ENCODE assay signal across 16 cellular contexts in the genomic region with DNA sequence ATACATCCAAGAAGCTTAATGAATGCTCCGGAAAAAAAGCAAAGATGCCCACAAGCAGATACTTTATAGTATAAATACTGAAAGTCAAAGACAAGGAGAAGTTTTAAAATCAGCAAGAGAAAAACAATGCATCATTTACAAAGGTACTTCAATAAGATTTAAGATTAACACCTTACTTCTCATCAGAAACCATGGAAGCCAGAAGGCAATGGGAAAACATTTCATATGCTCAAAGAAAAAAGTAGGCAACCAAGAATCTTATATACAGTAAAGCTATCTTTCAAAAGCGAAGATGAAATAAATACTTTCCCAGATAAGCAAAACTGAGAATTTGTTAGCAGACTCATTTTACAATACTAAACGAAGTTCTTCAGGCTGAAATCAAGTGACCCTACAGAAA.
"Had no signal": no experiment of that assay in that cellular context is flagged by ENCODE, and none has a peak within 500 bp of the region (broad histone marks: within the 10 kb centered on the region; RNA-seq: fewer than 3 reads in every experiment).

No MANE protein-coding gene starts in this region.

- ATAC-seq: body of pancreas; effector memory CD8-positive, alpha-beta T cell; lower lobe of right lung had no signal

- DNase-seq: activated B cell treated with CpG ODN at 0.5 μM for 24 hours; activated naive CD4-positive, alpha-beta T cell; body of pancreas; effector memory CD8-positive, alpha-beta T cell; hypothalamus; lower lobe of right lung; naive B cell; small intestine; stomach; T1000 had no signal

- H3K79me2 ChIP-seq: parathyroid adenoma had no signal

- H3K9me3 Mint-ChIP-seq: effector memory CD8-positive, alpha-beta T cell had no signal

- H3K27ac ChIP-seq: body of pancreas, lower lobe of right lung, parathyroid adenoma, right atrium auricular region, stomach, thoracic aorta had no signal

- H3K36me3 ChIP-seq: lower lobe of right lung, right atrium auricular region, thoracic aorta had no signal

- H3K4me3 Mint-ChIP-seq: activated B cell treated with CpG ODN at 0.5 μM for 24 hours; activated CD4-positive, alpha-beta T cell treated with anti-CD3 and anti-CD28 coated beads, Interleukin-2, amount 10 ng/mL, durations not matched to agents 24 days and 14 days; activated T-helper 1 cell treated with anti-CD3 and anti-CD28 coated beads, Interleukin-12 subunit alpha, Interleukin-12 subunit beta, Interleukin-2, Interleukin-4 antibody, amounts not matched to agents 30 ng/mL and 10 ng/mL and 1 ng/mL, durations not matched to agents 14 hours and 24 hours and 36 hours; dendritic cell treated with granulocyte-macrophage colony-stimulating factor and Interleukin-4, amounts not matched to agents 40 ng/mL and 50 ng/mL, for 4 days; effector memory CD8-positive, alpha-beta T cell had no signal

- H3K27me3 ChIP-seq: body of pancreas, right atrium auricular region, stomach had no signal

- H2AFZ ChIP-seq: parathyroid adenoma had no signal

- H3K4me3 ChIP-seq: body of pancreas, lower lobe of right lung, right atrium auricular region, stomach, thoracic aorta had no signal

- H3K4me1 ChIP-seq: body of pancreas, lower lobe of right lung, parathyroid adenoma, right atrium auricular region had no signal

- H3K27ac Mint-ChIP-seq: activated B cell treated with CpG ODN at 0.5 μM for 24 hours; activated CD4-positive, alpha-beta T cell treated with anti-CD3 and anti-CD28 coated beads, Interleukin-2, amount 10 ng/mL, durations not matched to agents 24 days and 14 days; activated T-helper 1 cell treated with anti-CD3 and anti-CD28 coated beads, Interleukin-12 subunit alpha, Interleukin-12 subunit beta, Interleukin-2, Interleukin-4 antibody, amounts not matched to agents 30 ng/mL and 10 ng/mL and 1 ng/mL, durations not matched to agents 14 hours and 24 hours and 36 hours; dendritic cell treated with granulocyte-macrophage colony-stimulating factor and Interleukin-4, amounts not matched to agents 40 ng/mL and 50 ng/mL, for 4 days had no signal

- H3K27me3 Mint-ChIP-seq: activated B cell treated with CpG ODN at 0.5 μM for 24 hours; activated CD4-positive, alpha-beta T cell treated with anti-CD3 and anti-CD28 coated beads, Interleukin-2, amount 10 ng/mL, durations not matched to agents 24 days and 14 days; dendritic cell treated with granulocyte-macrophage colony-stimulating factor and Interleukin-4, amounts not matched to agents 40 ng/mL and 50 ng/mL, for 4 days; effector memory CD8-positive, alpha-beta T cell; naive B cell had no signal

- H3K9ac ChIP-seq: parathyroid adenoma had no signal
